ENCODE assay signal across 8 cellular contexts in genomic region chr6:166275714-166276166, GRCh38. TPM values are rescaled to one million over a fixed set of nuclear protein-coding genes. Genes with fewer than 3 reads are reported as not detected.
DNase-seq lines count a peak whose midpoint lies in the region; ATAC-seq and TF ChIP-seq lines count a peak whose summit lies in the region.

No MANE protein-coding gene starts in this region.

- H3K27me3 ChIP-seq in right cardiac atrium (ENCODE audit: control insufficient read depth, insufficient read depth): no peaks in the 10 kb centered on the region

- H3K4me3 ChIP-seq in GM12865 (ENCODE audit: low read depth, low read length): no peak overlapping the region; the same call in 1 of the 2 replicates
- no peak overlapping the region for H3K4me3 ChIP-seq in right cardiac atrium (ENCODE audit: low read length)

- ATAC-seq in right cardiac atrium: peak; percentile 73 to 86

- TF ChIP-seq CTCF in GM12865 (IDR thresholded peaks at IDR 0.05; ENCODE audit: insufficient read depth, low read depth, low read length, missing control alignments): peak; percentile 99

- WGBS in right cardiac atrium: 4% methylated on average over 21 of the region's 21 CpGs

- DNase-seq in GM12865 (ENCODE audit: low read depth) (peak; percentile 87), GOT3 (lab: John Stamatoyannopoulos, UW) (peak; percentile 50), LHCN-M2 (ENCODE audit: low read depth) (peak; percentile 37), T-helper 22 cell (ENCODE audit: low read depth) (peak; percentile 39), amygdala (lab: John Stamatoyannopoulos, UW) (peak in 50 of 56 donors; percentile 6 to 86 (median 62)), right cardiac atrium (peak; percentile 50 to 87 (median 84)), smooth muscle cell of the brain vasculature (ENCODE audit: low read depth, low spot score) (peak; percentile 1), NCI-H1048 (lab: John Stamatoyannopoulos, UW) (no peak)

- no peaks in the 10 kb centered on the region for H3K4me1 ChIP-seq in right cardiac atrium (ENCODE audit: control insufficient read depth, insufficient read depth, low read length)

- no peak overlapping the region for H3K27ac ChIP-seq in right cardiac atrium (ENCODE audit: low read length)

- intact Hi-C loops in right cardiac atrium (cut with DNase I): loop anchor here (2.0 to 10.0 kb wide), 3 partner anchors 125 to 129 kb away; no protein-coding TSS in a partner anchor

- H3K9me3 ChIP-seq in right cardiac atrium (ENCODE audit: control insufficient read depth, low read length): no peaks in the 10 kb centered on the region

RNA-seq across cellular contexts. Expression of gene PRR18, which starts 32.5 kb away (rescaled TPM):
- total RNA-seq in LHCN-M2 (2014; rRNA removed) (not detected in 2 replicates), right cardiac atrium (not detected)
- 0.02 TPM for polyA plus RNA-seq in LHCN-M2 (2012)
- polyA plus RNA-seq in right cardiac atrium: 0.02 TPM
